ENCODE assay signal across 1 cellular context in genomic region chr16:528111-529011, GRCh38.
TF ChIP-seq lines count a peak whose summit lies in the region.

No MANE protein-coding gene starts in this region.

TF ChIP-seq in HEK293, 187 proteins besides CTCF, POLR2A, EP300 and RAD21 (continued from another document and continues in another):
- TF ChIP-seq, protein P1, sequence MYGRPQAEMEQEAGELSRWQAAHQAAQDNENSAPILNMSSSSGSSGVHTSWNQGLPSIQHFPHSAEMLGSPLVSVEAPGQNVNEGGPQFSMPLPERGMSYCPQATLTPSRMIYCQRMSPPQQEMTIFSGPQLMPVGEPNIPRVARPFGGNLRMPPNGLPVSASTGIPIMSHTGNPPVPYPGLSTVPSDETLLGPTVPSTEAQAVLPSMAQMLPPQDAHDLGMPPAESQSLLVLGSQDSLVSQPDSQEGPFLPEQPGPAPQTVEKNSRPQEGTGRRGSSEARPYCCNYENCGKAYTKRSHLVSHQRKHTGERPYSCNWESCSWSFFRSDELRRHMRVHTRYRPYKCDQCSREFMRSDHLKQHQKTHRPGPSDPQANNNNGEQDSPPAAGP (tag by site-specific recombination; IDR thresholded peaks at IDR 0.05): no peak; the same call in 1 of the 2 replicates
- TF ChIP-seq SCRT1 (tag by site-specific recombination; IDR thresholded peaks at IDR 0.05; ENCODE audit: borderline replicate concordance): no peak
- peak; percentile 53; the same call in 1 of the 2 replicates for TF ChIP-seq ZXDB (tag by site-specific recombination; IDR thresholded peaks at IDR 0.05)
- TF ChIP-seq ZNF530 (tag by site-specific recombination; IDR thresholded peaks at IDR 0.05; ENCODE audit: low read depth): no peak
- TF ChIP-seq ZBTB20 (tag by site-specific recombination; IDR thresholded peaks at IDR 0.05): peak; percentile 90
- no peak for TF ChIP-seq ZNF302 (tag by site-specific recombination; IDR thresholded peaks at IDR 0.05; ENCODE audit: low read depth)
- no peak for TF ChIP-seq HOXD13 (CRISPR knock-in tag; IDR thresholded peaks at IDR 0.05; ENCODE audit: borderline replicate concordance)
- TF ChIP-seq ZNF510 (tag by site-specific recombination; IDR thresholded peaks at IDR 0.05; ENCODE audit: insufficient replicate concordance): no peak
- no peak for TF ChIP-seq ZNF548 (tag by site-specific recombination; IDR thresholded peaks at IDR 0.05)
- TF ChIP-seq ZBTB11 (tag by site-specific recombination; conservative IDR thresholded peaks at IDR 0.05; ENCODE audit: low read depth): peak; percentile 70
- TF ChIP-seq, protein P2, sequence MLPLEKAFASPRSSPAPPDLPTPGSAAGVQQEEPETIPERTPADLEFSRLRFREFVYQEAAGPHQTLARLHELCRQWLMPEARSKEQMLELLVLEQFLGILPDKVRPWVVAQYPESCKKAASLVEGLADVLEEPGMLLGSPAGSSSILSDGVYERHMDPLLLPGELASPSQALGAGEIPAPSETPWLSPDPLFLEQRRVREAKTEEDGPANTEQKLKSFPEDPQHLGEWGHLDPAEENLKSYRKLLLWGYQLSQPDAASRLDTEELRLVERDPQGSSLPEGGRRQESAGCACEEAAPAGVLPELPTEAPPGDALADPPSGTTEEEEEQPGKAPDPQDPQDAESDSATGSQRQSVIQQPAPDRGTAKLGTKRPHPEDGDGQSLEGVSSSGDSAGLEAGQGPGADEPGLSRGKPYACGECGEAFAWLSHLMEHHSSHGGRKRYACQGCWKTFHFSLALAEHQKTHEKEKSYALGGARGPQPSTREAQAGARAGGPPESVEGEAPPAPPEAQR (tag by site-specific recombination; IDR thresholded peaks at IDR 0.05): no peak
- TF ChIP-seq, protein P3, sequence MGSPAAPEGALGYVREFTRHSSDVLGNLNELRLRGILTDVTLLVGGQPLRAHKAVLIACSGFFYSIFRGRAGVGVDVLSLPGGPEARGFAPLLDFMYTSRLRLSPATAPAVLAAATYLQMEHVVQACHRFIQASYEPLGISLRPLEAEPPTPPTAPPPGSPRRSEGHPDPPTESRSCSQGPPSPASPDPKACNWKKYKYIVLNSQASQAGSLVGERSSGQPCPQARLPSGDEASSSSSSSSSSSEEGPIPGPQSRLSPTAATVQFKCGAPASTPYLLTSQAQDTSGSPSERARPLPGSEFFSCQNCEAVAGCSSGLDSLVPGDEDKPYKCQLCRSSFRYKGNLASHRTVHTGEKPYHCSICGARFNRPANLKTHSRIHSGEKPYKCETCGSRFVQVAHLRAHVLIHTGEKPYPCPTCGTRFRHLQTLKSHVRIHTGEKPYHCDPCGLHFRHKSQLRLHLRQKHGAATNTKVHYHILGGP (tag by site-specific recombination; IDR thresholded peaks at IDR 0.05): no peak
- TF ChIP-seq ZNF830 (tag by site-specific recombination; IDR thresholded peaks at IDR 0.05; ENCODE audit: low read depth): no peak
- no peak; the same call in 1 of the 2 replicates for TF ChIP-seq GLIS1 (tag by site-specific recombination; IDR thresholded peaks at IDR 0.05)
- TF ChIP-seq ZNF184 (tag by site-specific recombination; IDR thresholded peaks at IDR 0.05): no peak
- no peak for TF ChIP-seq ZNF433 (tag by site-specific recombination; IDR thresholded peaks at IDR 0.05; ENCODE audit: low read depth)
- TF ChIP-seq ZNF660 (tag by site-specific recombination; IDR thresholded peaks at IDR 0.05): no peak
- TF ChIP-seq, protein P4, sequence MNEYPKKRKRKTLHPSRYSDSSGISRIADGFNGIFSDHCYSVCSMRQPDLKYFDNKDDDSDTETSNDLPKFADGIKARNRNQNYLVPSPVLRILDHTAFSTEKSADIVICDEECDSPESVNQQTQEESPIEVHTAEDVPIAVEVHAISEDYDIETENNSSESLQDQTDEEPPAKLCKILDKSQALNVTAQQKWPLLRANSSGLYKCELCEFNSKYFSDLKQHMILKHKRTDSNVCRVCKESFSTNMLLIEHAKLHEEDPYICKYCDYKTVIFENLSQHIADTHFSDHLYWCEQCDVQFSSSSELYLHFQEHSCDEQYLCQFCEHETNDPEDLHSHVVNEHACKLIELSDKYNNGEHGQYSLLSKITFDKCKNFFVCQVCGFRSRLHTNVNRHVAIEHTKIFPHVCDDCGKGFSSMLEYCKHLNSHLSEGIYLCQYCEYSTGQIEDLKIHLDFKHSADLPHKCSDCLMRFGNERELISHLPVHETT (tag by site-specific recombination; IDR thresholded peaks at IDR 0.05): no peak
- no peak for TF ChIP-seq ZNF580 (tag by site-specific recombination; IDR thresholded peaks at IDR 0.05)
- TF ChIP-seq ZNF514 (tag by site-specific recombination; IDR thresholded peaks at IDR 0.05): no peak
- TF ChIP-seq ZNF449 (tag by site-specific recombination; IDR thresholded peaks at IDR 0.05): 0 out of 2 replicates have a peak, but pooled peaks have one; percentile 22
- TF ChIP-seq OVOL3 (tag by site-specific recombination; IDR thresholded peaks at IDR 0.05): no peak
- TF ChIP-seq, protein P5, sequence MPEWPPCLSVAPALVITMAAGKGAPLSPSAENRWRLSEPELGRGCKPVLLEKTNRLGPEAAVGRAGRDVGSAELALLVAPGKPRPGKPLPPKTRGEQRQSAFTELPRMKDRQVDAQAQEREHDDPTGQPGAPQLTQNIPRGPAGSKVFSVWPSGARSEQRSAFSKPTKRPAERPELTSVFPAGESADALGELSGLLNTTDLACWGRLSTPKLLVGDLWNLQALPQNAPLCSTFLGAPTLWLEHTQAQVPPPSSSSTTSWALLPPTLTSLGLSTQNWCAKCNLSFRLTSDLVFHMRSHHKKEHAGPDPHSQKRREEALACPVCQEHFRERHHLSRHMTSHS (tag by site-specific recombination; IDR thresholded peaks at IDR 0.05): no peak
- TF ChIP-seq ELK4 (IDR thresholded peaks at IDR 0.05; ENCODE audit: borderline replicate concordance, low read depth, low read length): no peak
- TF ChIP-seq ZBTB21 (tag by site-specific recombination; IDR thresholded peaks at IDR 0.05): no peak
- peak; percentile 73 for TF ChIP-seq HIC1 (tag by site-specific recombination; IDR thresholded peaks at IDR 0.05)
- TF ChIP-seq ZFP69B (tag by site-specific recombination; IDR thresholded peaks at IDR 0.05): no peak
- TF ChIP-seq SP7 (tag by site-specific recombination; IDR thresholded peaks at IDR 0.05): 0 out of 2 replicates have a peak, but pooled peaks have one; percentile 14
- no peak for TF ChIP-seq ZNF670 (tag by site-specific recombination; IDR thresholded peaks at IDR 0.05; ENCODE audit: low read depth)
- TF ChIP-seq SCRT2 (tag by site-specific recombination; IDR thresholded peaks at IDR 0.05): no peak
- TF ChIP-seq YY2 (tag by site-specific recombination; IDR thresholded peaks at IDR 0.05): no peak
- TF ChIP-seq ZSCAN5A (tag by site-specific recombination; IDR thresholded peaks at IDR 0.05): peak; percentile 68; the same call in 1 of the 2 replicates
- TF ChIP-seq ZNF473 (tag by site-specific recombination; IDR thresholded peaks at IDR 0.05): no peak
- TF ChIP-seq RBAK (tag by site-specific recombination; IDR thresholded peaks at IDR 0.05): no peak
- TF ChIP-seq ZNF175 (tag by site-specific recombination; IDR thresholded peaks at IDR 0.05): no peak
- TF ChIP-seq ZNF600 (tag by site-specific recombination; IDR thresholded peaks at IDR 0.05): peak; percentile 67; the same call in 1 of the 2 replicates
- TF ChIP-seq, protein P6, sequence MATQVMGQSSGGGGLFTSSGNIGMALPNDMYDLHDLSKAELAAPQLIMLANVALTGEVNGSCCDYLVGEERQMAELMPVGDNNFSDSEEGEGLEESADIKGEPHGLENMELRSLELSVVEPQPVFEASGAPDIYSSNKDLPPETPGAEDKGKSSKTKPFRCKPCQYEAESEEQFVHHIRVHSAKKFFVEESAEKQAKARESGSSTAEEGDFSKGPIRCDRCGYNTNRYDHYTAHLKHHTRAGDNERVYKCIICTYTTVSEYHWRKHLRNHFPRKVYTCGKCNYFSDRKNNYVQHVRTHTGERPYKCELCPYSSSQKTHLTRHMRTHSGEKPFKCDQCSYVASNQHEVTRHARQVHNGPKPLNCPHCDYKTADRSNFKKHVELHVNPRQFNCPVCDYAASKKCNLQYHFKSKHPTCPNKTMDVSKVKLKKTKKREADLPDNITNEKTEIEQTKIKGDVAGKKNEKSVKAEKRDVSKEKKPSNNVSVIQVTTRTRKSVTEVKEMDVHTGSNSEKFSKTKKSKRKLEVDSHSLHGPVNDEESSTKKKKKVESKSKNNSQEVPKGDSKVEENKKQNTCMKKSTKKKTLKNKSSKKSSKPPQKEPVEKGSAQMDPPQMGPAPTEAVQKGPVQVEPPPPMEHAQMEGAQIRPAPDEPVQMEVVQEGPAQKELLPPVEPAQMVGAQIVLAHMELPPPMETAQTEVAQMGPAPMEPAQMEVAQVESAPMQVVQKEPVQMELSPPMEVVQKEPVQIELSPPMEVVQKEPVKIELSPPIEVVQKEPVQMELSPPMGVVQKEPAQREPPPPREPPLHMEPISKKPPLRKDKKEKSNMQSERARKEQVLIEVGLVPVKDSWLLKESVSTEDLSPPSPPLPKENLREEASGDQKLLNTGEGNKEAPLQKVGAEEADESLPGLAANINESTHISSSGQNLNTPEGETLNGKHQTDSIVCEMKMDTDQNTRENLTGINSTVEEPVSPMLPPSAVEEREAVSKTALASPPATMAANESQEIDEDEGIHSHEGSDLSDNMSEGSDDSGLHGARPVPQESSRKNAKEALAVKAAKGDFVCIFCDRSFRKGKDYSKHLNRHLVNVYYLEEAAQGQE (tag by site-specific recombination; IDR thresholded peaks at IDR 0.05): no peak
- no peak for TF ChIP-seq ZNF621 (tag by site-specific recombination; IDR thresholded peaks at IDR 0.05)
- TF ChIP-seq KLF16 (tag by site-specific recombination; IDR thresholded peaks at IDR 0.05): peak; percentile 53; the same call in 1 of the 2 replicates
- TF ChIP-seq SP3 (tag by site-specific recombination; IDR thresholded peaks at IDR 0.05): no peak
- no peak for TF ChIP-seq ZNF214 (tag by site-specific recombination; IDR thresholded peaks at IDR 0.05; ENCODE audit: borderline replicate concordance)
